25 cellular contexts compared by ENCODE assay signal in genomic region chr10:46226232-46226631, GRCh38.
DNase-seq lines count a peak whose midpoint lies in the region; ATAC-seq, FAIRE-seq and TF ChIP-seq lines count a peak whose summit lies in the region.
"Had no signal": no experiment of that assay in that cellular context is flagged by ENCODE, and none has a peak within 500 bp of the region (broad histone marks: within the 10 kb centered on the region; RNA-seq: fewer than 3 reads in every experiment).

No MANE protein-coding gene starts in this region.

- no peak for ATAC-seq in RWPE2 (ENCODE audit: low read depth)
- no peak for ATAC-seq in GM21717 (IDR thresholded peaks at IDR 0.05; ENCODE audit: unreplicated experiment)
- ATAC-seq in GM18909 (IDR thresholded peaks at IDR 0.05; ENCODE audit: poor library complexity, unreplicated experiment): no peak
- no peak for ATAC-seq in HepG2
- ATAC-seq: activated CD4-positive, alpha-beta T cell treated with anti-CD3 and anti-CD28 coated beads for 36 hours had no signal

- peak; percentile 5 for DNase-seq in activated T-cell treated with anti-CD3 and anti-CD28 coated beads, Interleukin-2, amount 50 U/mL, for 1 hour
- no peak for DNase-seq in activated T-cell treated with anti-CD3 and anti-CD28 coated beads, Interleukin-2, amount 50 U/mL, for 24 hours
- peak; percentile 35 for DNase-seq in CD14-positive monocyte (ENCODE audit: low spot score)
- peak; percentile 29 for DNase-seq in RWPE2 (ENCODE audit: low spot score)
- peak; percentile 2 for DNase-seq in progenitor cell of endocrine pancreas (ENCODE audit: low spot score, unreplicated experiment)
- DNase-seq in HepG2 (ENCODE audit: low spot score): no peak
- DNase-seq: activated CD4-positive, alpha-beta T cell treated with anti-CD3 and anti-CD28 coated beads for 36 hours; activated naive CD4-positive, alpha-beta T cell treated with anti-CD3 and anti-CD28 coated beads, Interleukin-2, amount 10 ng/mL, durations not matched to agents 7 days and 5 days; amygdala; BE2C; DMS79 treated with DMSO at 0.1 percent for 48 hours; effector CD8-positive, alpha-beta T cell; foreskin fibroblast; GF-D8; NCI-H1105; NCI-H510A; nucleus accumbens; PC-9; Right ventricle myocardium superior; T-helper 2 cell; transverse colon had no signal

- TF ChIP-seq CTCF in CD14-positive monocyte (IDR thresholded peaks at IDR 0.05) (no peak), RWPE2 (IDR thresholded peaks at IDR 0.05; ENCODE audit: poor library complexity, severe bottlenecking) (no peak), progenitor cell of endocrine pancreas (IDR thresholded peaks at IDR 0.05; ENCODE audit: unreplicated experiment) (no peak), HepG2 (CRISPR knock-in tag; IDR thresholded peaks at IDR 0.05) (no peak)

- H3K27me3 Mint-ChIP-seq in activated T-cell treated with anti-CD3 and anti-CD28 coated beads, Interleukin-2, amount 50 U/mL, for 24 hours: no peaks in the 10 kb centered on the region
- peaks cover 0 to 2% (median 1%) of the 10 kb centered on the region in 3 donors for H3K27me3 Mint-ChIP-seq in CD14-positive monocyte (ENCODE audit: low read depth in 3 of 3)
- H3K27me3 Mint-ChIP-seq in progenitor cell of endocrine pancreas: peaks cover 4% of the 10 kb centered on the region
- H3K27me3 Mint-ChIP-seq: activated CD4-positive, alpha-beta T cell treated with anti-CD3 and anti-CD28 coated beads for 36 hours; activated naive CD4-positive, alpha-beta T cell treated with anti-CD3 and anti-CD28 coated beads, Interleukin-2, amount 10 ng/mL, durations not matched to agents 7 days and 5 days had no signal

- no peak overlapping the region for H3K4me2 ChIP-seq in HepG2 (ENCODE audit: low read depth, low read length)
- H3K4me2 ChIP-seq: PC-9 had no signal

- POLR2A ChIA-PET in HepG2 (lab: Yijun Ruan, JAX): no interaction called here

- H3K4me3 ChIP-seq in RWPE2 (ENCODE audit: severe bottlenecking) (no peak overlapping the region), HepG2 (replicated peaks in 1 of 3; ENCODE audit: insufficient read depth in 1 of 3, low read depth in 2 of 3, low read length in 3 of 3) (no peak overlapping the region)
- H3K4me3 ChIP-seq: HAP-1, PC-9, transverse colon had no signal

- TF ChIP-seq EP300 in HepG2 (IDR thresholded peaks at IDR 0.05; ENCODE audit: low read depth in 2 of 2, low read length in 2 of 2): no peak
- no peak for TF ChIP-seq EP300 in HepG2 (CRISPR knock-in tag; IDR thresholded peaks at IDR 0.05; ENCODE audit: borderline replicate concordance)

- BruUV-seq in HepG2 (replicated peaks; lab: Mats Ljungman, UMichigan): no TSS peak

- in situ Hi-C loops in HepG2 (cut with HindIII; ENCODE audit: extremely low pct_ligation_motif_present, low pct_unique_long_range_greater_than_20kb): no loop called here

- no peak for TF ChIP-seq POLR2A in HepG2 (IDR thresholded peaks at IDR 0.05; ENCODE audit: insufficient read depth in 1 of 2, low read depth in 2 of 2, low read length in 2 of 2)

- H3K36me3 ChIP-seq in RWPE2 (ENCODE audit: low read depth) (no peaks in the 10 kb centered on the region), HepG2 (replicated peaks in 1 of 2; ENCODE audit: control insufficient read depth in 1 of 2, insufficient read depth in 2 of 2, low read length in 2 of 2) (no peaks in the 10 kb centered on the region)
- H3K36me3 ChIP-seq: BE2C, HAP-1, transverse colon had no signal

- no peaks in the 10 kb centered on the region for H4K20me1 ChIP-seq in HepG2 (ENCODE audit: insufficient read depth, low read length)

- H3K4me3 Mint-ChIP-seq in activated T-cell treated with anti-CD3 and anti-CD28 coated beads, Interleukin-2, amount 50 U/mL, for 24 hours: no peak overlapping the region
- H3K4me3 Mint-ChIP-seq in CD14-positive monocyte (no peak overlapping the region), progenitor cell of endocrine pancreas (ENCODE audit: low read depth) (no peak overlapping the region)
- H3K4me3 Mint-ChIP-seq: activated CD4-positive, alpha-beta T cell treated with anti-CD3 and anti-CD28 coated beads for 36 hours; activated naive CD4-positive, alpha-beta T cell treated with anti-CD3 and anti-CD28 coated beads, Interleukin-2, amount 10 ng/mL, durations not matched to agents 7 days and 5 days had no signal

- H3K9ac ChIP-seq in HepG2 (ENCODE audit: insufficient read depth, low read depth, low read length): no peak overlapping the region

- no peaks in the 10 kb centered on the region for H3K79me2 ChIP-seq in HepG2 (ENCODE audit: insufficient read depth, low read length)

- peaks cover 5% of the 10 kb centered on the region for H3K36me3 Mint-ChIP-seq in activated T-cell treated with anti-CD3 and anti-CD28 coated beads, Interleukin-2, amount 50 U/mL, for 24 hours (ENCODE audit: low read depth)
- no peaks in the 10 kb centered on the region for H3K36me3 Mint-ChIP-seq in CD14-positive monocyte
- H3K36me3 Mint-ChIP-seq in progenitor cell of endocrine pancreas (ENCODE audit: insufficient read depth): no peaks in the 10 kb centered on the region

- H3K4me1 Mint-ChIP-seq in activated T-cell treated with anti-CD3 and anti-CD28 coated beads, Interleukin-2, amount 50 U/mL, for 24 hours (ENCODE audit: low read depth): peaks cover 13% of the 10 kb centered on the region
- H3K4me1 Mint-ChIP-seq in CD14-positive monocyte (peaks cover 4% of the 10 kb centered on the region), progenitor cell of endocrine pancreas (ENCODE audit: low read depth) (no peaks in the 10 kb centered on the region)
- H3K4me1 Mint-ChIP-seq: activated naive CD4-positive, alpha-beta T cell treated with anti-CD3 and anti-CD28 coated beads, Interleukin-2, amount 10 ng/mL, durations not matched to agents 7 days and 5 days had no signal

- TF ChIP-seq RAD21 in HepG2 (CRISPR knock-in tag; IDR thresholded peaks at IDR 0.05): no peak

- WGBS in HepG2 (ENCODE audit: low lambda C conversion rate): 20% methylated on average over 2 of the region's 2 CpGs

- H3K27ac Mint-ChIP-seq in activated T-cell treated with anti-CD3 and anti-CD28 coated beads, Interleukin-2, amount 50 U/mL, for 24 hours: no peak overlapping the region
- H3K27ac Mint-ChIP-seq in CD14-positive monocyte: no peak overlapping the region
- no peak overlapping the region for H3K27ac Mint-ChIP-seq in progenitor cell of endocrine pancreas
- H3K27ac Mint-ChIP-seq: activated CD4-positive, alpha-beta T cell treated with anti-CD3 and anti-CD28 coated beads for 36 hours; activated naive CD4-positive, alpha-beta T cell treated with anti-CD3 and anti-CD28 coated beads, Interleukin-2, amount 10 ng/mL, durations not matched to agents 7 days and 5 days had no signal

- H3K4me1 ChIP-seq in RWPE2 (ENCODE audit: insufficient read depth, poor library complexity, severe bottlenecking) (no peaks in the 10 kb centered on the region), HepG2 (ENCODE audit: insufficient read depth, low read length) (peaks cover 22% of the 10 kb centered on the region)
- H3K4me1 ChIP-seq: HAP-1 had no signal

- H3K9me3 ChIP-seq in RWPE2 (ENCODE audit: severe bottlenecking): no peaks in the 10 kb centered on the region
- H3K9me3 ChIP-seq in HepG2 (ENCODE audit: low read length): no peaks in the 10 kb centered on the region
- H3K9me3 ChIP-seq: HAP-1, transverse colon had no signal

- CTCF ChIA-PET in HepG2 (lab: Yijun Ruan, JAX; ENCODE audit: low intra/inter-chr PET ratio, low total read pairs): no interaction called here

- H3K27me3 ChIP-seq in RWPE2 (ENCODE audit: insufficient read depth, poor library complexity, severe bottlenecking) (no peaks in the 10 kb centered on the region), HepG2 (ENCODE audit: control insufficient read depth in 1 of 2, insufficient read depth in 2 of 2, low read length in 2 of 2) (peaks cover 0 to 24% of the 10 kb centered on the region in 2 experiments; a peak in 2 of 5 replicates)
- H3K27me3 ChIP-seq: BE2C, transverse colon had no signal

- H2AFZ ChIP-seq in HepG2 (ENCODE audit: low read length): no peak overlapping the region
- H2AFZ ChIP-seq: PC-9 had no signal

- no peak for FAIRE-seq in HepG2 (lab: Jason Lieb, UNC)
- FAIRE-seq: GM19239 had no signal

- peaks cover 4% of the 10 kb centered on the region for H3K9me3 Mint-ChIP-seq in activated T-cell treated with anti-CD3 and anti-CD28 coated beads, Interleukin-2, amount 50 U/mL, for 24 hours
- H3K9me3 Mint-ChIP-seq in CD14-positive monocyte (peaks cover 0 to 21% (median 4%) of the 10 kb centered on the region in 7 donors), progenitor cell of endocrine pancreas (ENCODE audit: low read depth) (no peaks in the 10 kb centered on the region)

- intact Hi-C loops in CD14-positive monocyte (cut with micrococcal nuclease): no loop called here
- intact Hi-C loops in HepG2 (cut with micrococcal nuclease; ENCODE audit: unreplicated experiment): loop anchor here (10.0 kb wide), 1 partner anchor 201 kb away; no protein-coding TSS in a partner anchor

- no peak overlapping the region for H3K27ac ChIP-seq in RWPE2 (ENCODE audit: poor library complexity, severe bottlenecking)
- no peak overlapping the region for H3K27ac ChIP-seq in HepG2 (ENCODE audit: extremely low read length, insufficient read depth, low read length)
- H3K27ac ChIP-seq: PC-9, transverse colon had no signal

TF ChIP-seq in HepG2, 621 proteins besides CTCF, POLR2A, EP300 and RAD21:
- TF ChIP-seq ZNF546 (CRISPR knock-in tag; conservative IDR thresholded peaks at IDR 0.05): no peak

Comparison
In these comparisons a context has a peak if more than half of its experiments do, and no peak if none do; other contexts are left out.
1. DNase-seq: peak in activated T-cell treated with anti-CD3 and anti-CD28 coated beads, Interleukin-2, amount 50 U/mL, for 1 hour (single experiment), CD14-positive monocyte (single experiment), RWPE2 (single experiment) and progenitor cell of endocrine pancreas (single experiment); none in activated T-cell treated with anti-CD3 and anti-CD28 coated beads, Interleukin-2, amount 50 U/mL, for 24 hours (single experiment) and HepG2 (single experiment).